In the genomic region with DNA sequence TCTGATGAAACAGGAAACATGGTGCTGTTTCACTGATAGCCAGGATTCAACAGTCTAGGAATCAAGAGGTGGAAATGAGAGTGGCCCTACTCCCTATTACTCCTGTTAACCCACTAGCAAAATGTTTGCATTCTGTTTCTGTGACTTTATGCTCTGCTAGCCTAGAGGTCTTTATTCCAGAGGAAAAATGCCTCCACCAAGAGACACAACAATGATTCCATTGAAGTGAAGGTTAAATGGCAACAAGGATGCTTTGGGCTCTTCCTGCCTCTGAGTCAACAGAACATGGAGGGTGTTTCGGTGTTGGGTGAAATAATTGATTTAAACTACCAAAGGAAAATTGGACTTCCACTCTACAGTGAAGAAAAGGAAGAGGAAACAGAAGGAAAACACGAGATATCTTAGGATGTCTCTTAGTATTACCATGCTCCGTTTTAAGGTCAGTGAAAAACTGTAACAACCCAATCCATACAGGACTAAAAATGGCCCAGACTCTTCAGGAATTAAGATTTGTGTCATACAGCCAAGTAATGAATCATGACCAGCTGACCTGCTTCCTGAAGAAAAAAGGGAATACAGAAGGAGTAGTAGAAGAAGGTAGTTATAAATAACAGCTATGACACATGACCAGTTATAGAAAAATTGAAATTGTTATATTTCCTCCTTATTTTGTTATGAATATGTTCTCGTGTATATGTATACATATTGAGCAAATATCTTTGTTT, we compare ENCODE assay signal across 23 cellular contexts.
"Had no signal": no experiment of that assay in that cellular context is flagged by ENCODE, and none has a peak within 500 bp of the region (broad histone marks: within the 10 kb centered on the region; RNA-seq: fewer than 3 reads in every experiment).

No MANE protein-coding gene starts in this region.

- H3K36me3 Mint-ChIP-seq: memory B cell had no signal

- H3K4me1 Mint-ChIP-seq: memory B cell; natural killer cell; stimulated activated naive CD8-positive, alpha-beta T cell treated with anti-CD3 and anti-CD28 coated beads, Interleukin-15, amount 100 ng/mL, for 72 hours had no signal

- H3K27me3 ChIP-seq: dorsolateral prefrontal cortex, gastrocnemius medialis, ovary, right lobe of liver, suprapubic skin, transverse colon, upper lobe of right lung, uterus had no signal

- H3K4me3 ChIP-seq: dorsolateral prefrontal cortex, gastrocnemius medialis, lung, ovary, psoas muscle, right lobe of liver, suprapubic skin, transverse colon, upper lobe of right lung, uterus had no signal

- FAIRE-seq: kidney, small intestine had no signal

- H3K27ac ChIP-seq: dorsolateral prefrontal cortex, gastrocnemius medialis, ovary, psoas muscle, right lobe of liver, suprapubic skin, transverse colon, upper lobe of right lung, uterus had no signal

- H3K9me3 ChIP-seq: gastrocnemius medialis, ovary, psoas muscle, right lobe of liver, suprapubic skin, transverse colon, upper lobe of right lung, uterus had no signal

- H3K4me3 Mint-ChIP-seq: memory B cell; natural killer cell; stimulated activated naive CD8-positive, alpha-beta T cell treated with anti-CD3 and anti-CD28 coated beads, Interleukin-15, amount 100 ng/mL, for 72 hours had no signal

- H3K4me1 ChIP-seq: gastrocnemius medialis, psoas muscle, right lobe of liver, suprapubic skin, transverse colon, upper lobe of right lung, uterus had no signal

- H3K27me3 Mint-ChIP-seq: memory B cell; stimulated activated naive CD8-positive, alpha-beta T cell treated with anti-CD3 and anti-CD28 coated beads, Interleukin-15, amount 100 ng/mL, for 72 hours had no signal

- H3K27ac Mint-ChIP-seq: memory B cell, natural killer cell had no signal

- H3K36me3 ChIP-seq: gastrocnemius medialis, ovary, right lobe of liver, suprapubic skin, transverse colon, upper lobe of right lung, uterus had no signal

- DNase-seq: dorsolateral prefrontal cortex; effector CD4-positive, alpha-beta T cell; gastrocnemius medialis; head of caudate nucleus; kidney; natural killer cell; occipital lobe; ovary; posterior cingulate gyrus; psoas muscle; right lobe of liver; small intestine; stimulated activated CD4-positive, alpha-beta T cell treated with anti-CD3 and anti-CD28 coated beads, Interleukin-15, amount 100 ng/mL, for 24 hours; stimulated activated CD4-positive, alpha-beta T cell treated with anti-CD3 and anti-CD28 coated beads, Interleukin-2, amount 100 ng/mL, for 48 hours; stimulated activated CD8-positive, alpha-beta memory T cell treated with anti-CD3 and anti-CD28 coated beads, Interleukin-4, amount 100 ng/mL, for 48 hours; stimulated activated naive CD4-positive, alpha-beta T cell; stimulated activated naive CD8-positive, alpha-beta T cell treated with anti-CD3 and anti-CD28 coated beads, Interleukin-15, amount 100 ng/mL, for 72 hours; transverse colon; upper lobe of right lung; uterus had no signal
